Comparison of ENCODE assay signal across 25 cellular contexts in genomic region chr18:14963246-14963645, GRCh38.
"Had no signal": no experiment of that assay in that cellular context is flagged by ENCODE, and none has a peak within 500 bp of the region (broad histone marks: within the 10 kb centered on the region; RNA-seq: fewer than 3 reads in every experiment).

No MANE protein-coding gene starts in this region.

- H3K36me3 ChIP-seq: colonic mucosa, gastroesophageal sphincter, heart left ventricle, prostate gland, spleen, suprapubic skin, transverse colon had no signal

- H3K36me3 Mint-ChIP-seq: mesothelial cell of epicardium; naive thymus-derived CD4-positive, alpha-beta T cell; stimulated activated memory B cell treated with anti-CD40 and anti-IgM and Interleukin-4, amounts not matched to agents 10 μg/mL and 1 μg/mL and 100 μg/mL, for 72 hours had no signal

- H3K9me3 ChIP-seq: colonic mucosa, gastroesophageal sphincter, heart left ventricle, prostate gland, spleen, suprapubic skin, transverse colon had no signal

- H3K27me3 ChIP-seq: colonic mucosa, foreskin keratinocyte, gastroesophageal sphincter, spleen, suprapubic skin, transverse colon had no signal

- H3K27ac Mint-ChIP-seq: dendritic cell treated with granulocyte-macrophage colony-stimulating factor and Interleukin-4, amounts not matched to agents 40 ng/mL and 50 ng/mL, for 4 days; endodermal cell; mesothelial cell of epicardium; naive thymus-derived CD4-positive, alpha-beta T cell; nephron progenitor cell; stimulated activated memory B cell treated with anti-CD40 and anti-IgM and Interleukin-4, amounts not matched to agents 10 μg/mL and 1 μg/mL and 100 μg/mL, for 72 hours; stimulated activated naive CD8-positive, alpha-beta T cell treated with anti-CD3 and anti-CD28 coated beads, Interleukin-15, Interleukin-2, amounts not matched to agents 100 ng/mL and 50 ng/mL, for 24 hours had no signal

- H3K27ac ChIP-seq: colonic mucosa, epithelial cell of prostate, foreskin keratinocyte, gastroesophageal sphincter, heart left ventricle, prostate gland, skin epidermis, suprapubic skin, transverse colon had no signal

- H3K4me3 ChIP-seq: colonic mucosa, gastroesophageal sphincter, heart left ventricle, prostate gland, skin epidermis, spleen, suprapubic skin, transverse colon had no signal

- H3K4me1 ChIP-seq: colonic mucosa, foreskin keratinocyte, gastroesophageal sphincter, heart left ventricle, prostate gland, spleen, suprapubic skin, transverse colon had no signal

- H3K4me3 Mint-ChIP-seq: central memory CD8-positive, alpha-beta T cell; dendritic cell treated with granulocyte-macrophage colony-stimulating factor and Interleukin-4, amounts not matched to agents 40 ng/mL and 50 ng/mL, for 4 days; endodermal cell; mesothelial cell of epicardium; naive thymus-derived CD4-positive, alpha-beta T cell; nephron progenitor cell; stimulated activated memory B cell treated with anti-CD40 and anti-IgM and Interleukin-4, amounts not matched to agents 10 μg/mL and 1 μg/mL and 100 μg/mL, for 72 hours; stimulated activated naive CD8-positive, alpha-beta T cell treated with anti-CD3 and anti-CD28 coated beads, Interleukin-15, Interleukin-2, amounts not matched to agents 100 ng/mL and 50 ng/mL, for 24 hours had no signal

- H3K4me1 Mint-ChIP-seq: central memory CD8-positive, alpha-beta T cell; endodermal cell; mesothelial cell of epicardium; naive thymus-derived CD4-positive, alpha-beta T cell; nephron progenitor cell; stimulated activated memory B cell treated with anti-CD40 and anti-IgM and Interleukin-4, amounts not matched to agents 10 μg/mL and 1 μg/mL and 100 μg/mL, for 72 hours had no signal

- H3K9me3 Mint-ChIP-seq: central memory CD8-positive, alpha-beta T cell; dendritic cell treated with granulocyte-macrophage colony-stimulating factor and Interleukin-4, amounts not matched to agents 40 ng/mL and 50 ng/mL, for 4 days; naive thymus-derived CD4-positive, alpha-beta T cell; stimulated activated memory B cell treated with anti-CD40 and anti-IgM and Interleukin-4, amounts not matched to agents 10 μg/mL and 1 μg/mL and 100 μg/mL, for 72 hours; stimulated activated naive CD8-positive, alpha-beta T cell treated with anti-CD3 and anti-CD28 coated beads, Interleukin-15, Interleukin-2, amounts not matched to agents 100 ng/mL and 50 ng/mL, for 24 hours had no signal

- DNase-seq: colonic mucosa; effector CD8-positive, alpha-beta T cell; endodermal cell; foreskin keratinocyte; heart left ventricle; hippocampal formation; mesenchymal stem cell; naive thymus-derived CD4-positive, alpha-beta T cell; nephron progenitor cell; nucleus accumbens; right cardiac atrium; spleen; stimulated activated CD4-positive, alpha-beta T cell treated with anti-CD3 and anti-CD28 coated beads, Interleukin-4, amount 100 ng/mL, for 4 hours; transverse colon had no signal

- ATAC-seq: esophagus mucosa; foreskin keratinocyte; gastroesophageal sphincter; heart left ventricle; naive thymus-derived CD4-positive, alpha-beta T cell; right cardiac atrium; stimulated activated memory B cell treated with anti-CD40 and anti-IgM and Interleukin-4, amounts not matched to agents 10 μg/mL and 1 μg/mL and 100 μg/mL, for 72 hours had no signal

- H3K27me3 Mint-ChIP-seq: central memory CD8-positive, alpha-beta T cell; dendritic cell treated with granulocyte-macrophage colony-stimulating factor and Interleukin-4, amounts not matched to agents 40 ng/mL and 50 ng/mL, for 4 days; stimulated activated memory B cell treated with anti-CD40 and anti-IgM and Interleukin-4, amounts not matched to agents 10 μg/mL and 1 μg/mL and 100 μg/mL, for 72 hours; stimulated activated naive CD8-positive, alpha-beta T cell treated with anti-CD3 and anti-CD28 coated beads, Interleukin-15, Interleukin-2, amounts not matched to agents 100 ng/mL and 50 ng/mL, for 24 hours had no signal
